In the genomic region with DNA sequence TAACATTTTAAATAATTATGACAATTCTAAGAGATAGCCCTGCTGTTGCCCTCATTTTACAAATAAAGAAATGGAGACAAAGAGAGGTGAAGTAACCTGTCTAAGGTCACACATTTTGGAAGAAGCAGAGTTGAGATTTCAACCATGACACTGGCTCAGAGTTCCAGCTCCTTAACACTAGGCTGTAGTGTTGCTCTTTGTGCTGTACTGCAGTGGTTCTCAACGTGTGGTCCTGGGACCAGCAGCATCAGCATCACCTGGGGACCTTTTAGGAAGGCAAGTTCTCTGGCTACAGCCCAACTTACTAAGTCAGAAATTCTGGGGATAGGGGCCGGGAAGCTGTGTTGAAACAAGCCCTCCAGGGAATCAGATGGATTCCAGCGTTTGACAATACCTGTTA, we compare ENCODE assay signal across 19 cellular contexts.
DNase-seq lines count a peak whose midpoint lies in the region; TF ChIP-seq lines count a peak whose summit lies in the region.
"Had no signal": no experiment of that assay in that cellular context is flagged by ENCODE, and none has a peak within 500 bp of the region (broad histone marks: within the 10 kb centered on the region; RNA-seq: fewer than 3 reads in every experiment).

No MANE protein-coding gene starts in this region.

- peaks cover 4% of the 10 kb centered on the region for H3K27me3 Mint-ChIP-seq in neural crest cell (ENCODE audit: low read depth)

- H3K9ac ChIP-seq in Karpas-422 (ENCODE audit: low read length) = no peak overlapping the region

- H3K27me3 ChIP-seq in Karpas-422 (ENCODE audit: low read length) (0 out of 2 replicates have a peak, but pooled peaks cover 2% of the 10 kb centered on the region), right atrium auricular region (no peaks in the 10 kb centered on the region)
- H3K27me3 ChIP-seq: tibial nerve had no signal

- TF ChIP-seq CTCF in choroid plexus epithelial cell (conservative IDR thresholded peaks at IDR 0.05; ENCODE audit: low read depth, low read length) = peak; percentile 32
- peak; percentile 28 for TF ChIP-seq CTCF in neural crest cell (conservative IDR thresholded peaks at IDR 0.05)
- TF ChIP-seq CTCF in right atrium auricular region (IDR thresholded peaks at IDR 0.05) = no peak

- no peak overlapping the region for H3K4me2 ChIP-seq in Karpas-422 (ENCODE audit: low read depth, low read length, poor library complexity, severe bottlenecking)

- H3K79me2 ChIP-seq in Karpas-422 (ENCODE audit: low read length) = no peaks in the 10 kb centered on the region

- no peaks in the 10 kb centered on the region for H3K36me3 ChIP-seq in Karpas-422 (ENCODE audit: insufficient read depth, low read length)
- no peaks in the 10 kb centered on the region for H3K36me3 ChIP-seq in right atrium auricular region
- H3K36me3 ChIP-seq: heart right ventricle, tibial nerve had no signal

- peaks cover 11% of the 10 kb centered on the region for H3K4me1 ChIP-seq in Karpas-422 (ENCODE audit: low read length)
- H3K4me1 ChIP-seq in right atrium auricular region = no peaks in the 10 kb centered on the region
- H3K4me1 ChIP-seq: heart right ventricle, tibial nerve had no signal

- peak; percentile 43 for DNase-seq in Karpas-422
- peak; percentile 38 for DNase-seq in NCI-H526 treated with DMSO at 0.1 percent for 48 hours (lab: John Stamatoyannopoulos, UW)
- DNase-seq in choroid plexus epithelial cell (ENCODE audit: low read depth) = peak; percentile 11
- DNase-seq in neural crest cell (ENCODE audit: low read depth, low spot score) = no peak
- DNase-seq in kidney tubule cell (ENCODE audit: low spot score) = no peak
- no peak for DNase-seq in substantia nigra (lab: John Stamatoyannopoulos, UW)
- DNase-seq in right atrium auricular region (ENCODE audit: low spot score) = no peak
- DNase-seq: activated CD4-positive, alpha-beta T cell treated with anti-CD3 and anti-CD28 coated beads, Interleukin-2, amount 50 U/mL, for 1 hour; activated CD8-positive, alpha-beta memory T cell treated with anti-CD3 and anti-CD28 coated beads, Interleukin-2, amount 50 U/mL, for 48 hours; activated effector memory CD4-positive, alpha-beta T cell treated with Interleukin-2 at 50 U/mL for 16 hours; heart right ventricle; naive thymus-derived CD8-positive, alpha-beta T cell; NCI-H1694; NCI-H2227 treated with DMSO at 0.1 percent for 48 hours; posterior cingulate gyrus; stimulated activated CD4-positive, alpha-beta T cell treated with anti-CD3 and anti-CD28 coated beads, Interleukin-1b, Interleukin-23, amount 100 ng/mL, for 48 hours; stimulated activated naive CD8-positive, alpha-beta T cell treated with anti-CD3 and anti-CD28 coated beads, Interleukin-15, Interleukin-2, amounts not matched to agents 100 U/mL and 50 U/mL, for 24 hours had no signal

- no peaks in the 10 kb centered on the region for H3K36me3 Mint-ChIP-seq in neural crest cell (ENCODE audit: low read depth)

- H4K20me1 ChIP-seq in Karpas-422 (ENCODE audit: insufficient read depth, low read depth, low read length) = no peaks in the 10 kb centered on the region

- H3K9me3 ChIP-seq in Karpas-422 (ENCODE audit: low read length) (no peaks in the 10 kb centered on the region), right atrium auricular region (no peaks in the 10 kb centered on the region)
- H3K9me3 ChIP-seq: tibial nerve had no signal

- no peak overlapping the region for H3K27ac Mint-ChIP-seq in neural crest cell (ENCODE audit: unreplicated experiment)
- H3K27ac Mint-ChIP-seq: B cell; naive thymus-derived CD8-positive, alpha-beta T cell had no signal

- no peak overlapping the region for H3K4me3 Mint-ChIP-seq in neural crest cell
- H3K4me3 Mint-ChIP-seq: B cell; naive thymus-derived CD8-positive, alpha-beta T cell had no signal

- H3K9me2 ChIP-seq in Karpas-422 (replicated peaks; ENCODE audit: insufficient read depth, low read length) = no peaks in the 10 kb centered on the region

- H3K27ac ChIP-seq in Karpas-422 (ENCODE audit: low read length) (no peak overlapping the region), substantia nigra (ENCODE audit: low read depth, low read length, poor library complexity, severe bottlenecking) (no peak overlapping the region), right atrium auricular region (no peak overlapping the region)
- H3K27ac ChIP-seq: heart right ventricle, tibial nerve had no signal

- H2AFZ ChIP-seq in Karpas-422 (ENCODE audit: low read length) = no peak overlapping the region

- peaks cover 2% of the 10 kb centered on the region for H3K9me3 Mint-ChIP-seq in neural crest cell

- H3K4me3 ChIP-seq in Karpas-422 (ENCODE audit: low read length) (no peak overlapping the region), choroid plexus epithelial cell (ENCODE audit: low read depth, low read length) (no peak overlapping the region), right atrium auricular region (no peak overlapping the region)
- H3K4me3 ChIP-seq: heart right ventricle, tibial nerve had no signal

- H3K4me1 Mint-ChIP-seq in neural crest cell = no peaks in the 10 kb centered on the region
- H3K4me1 Mint-ChIP-seq: B cell; naive thymus-derived CD8-positive, alpha-beta T cell had no signal

Comparison
In these comparisons a context has a peak if more than half of its experiments do, and no peak if none do; other contexts are left out.
1. DNase-seq: peak in Karpas-422 (single experiment), NCI-H526 treated with DMSO at 0.1 percent for 48 hours (single experiment) and choroid plexus epithelial cell (single experiment); none in neural crest cell (single experiment), kidney tubule cell (single experiment), substantia nigra (0 of 49) and right atrium auricular region (single experiment).
2. CTCF ChIP-seq: peak in choroid plexus epithelial cell (single experiment) and neural crest cell (single experiment); none in right atrium auricular region (0 of 2).